ENCODE assay signal across 8 cellular contexts in the genomic region with DNA sequence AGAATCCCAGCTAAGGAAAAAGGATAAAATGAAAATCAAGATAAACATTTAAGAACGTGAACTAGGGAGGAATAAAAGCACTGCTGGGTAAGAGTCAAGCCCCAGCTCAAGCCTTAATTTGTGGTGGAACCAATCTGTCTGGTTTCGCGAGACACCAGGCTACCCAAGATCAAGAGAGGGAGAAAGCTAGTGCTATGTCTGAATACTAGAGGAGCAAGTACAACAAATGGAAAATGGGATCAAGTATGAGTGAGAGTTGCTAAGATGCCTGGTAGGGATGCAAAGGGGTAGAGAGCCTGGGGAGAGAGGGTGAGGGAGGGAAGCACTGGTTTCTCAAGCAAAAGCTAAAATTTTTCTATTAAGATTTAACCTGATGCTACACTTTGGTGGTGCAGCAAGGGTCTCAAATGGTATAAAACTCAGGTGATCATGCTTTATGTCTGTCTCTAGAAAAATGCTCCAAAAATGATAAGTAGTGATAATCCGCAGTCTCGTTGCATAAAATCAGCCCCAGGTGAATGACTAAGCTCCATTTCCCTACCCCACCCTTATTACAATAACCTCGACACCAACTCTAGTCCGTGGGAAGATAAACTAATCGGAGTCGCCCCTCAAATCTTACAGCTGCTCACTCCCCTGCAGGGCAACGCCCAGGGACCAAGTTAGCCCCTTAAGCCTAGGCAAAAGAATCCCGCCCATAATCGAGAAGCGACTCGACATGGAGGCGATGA. TPM values are rescaled to one million over a fixed set of nuclear protein-coding genes. Genes with fewer than 3 reads are reported as not detected.
DNase-seq lines count a peak whose midpoint lies in the region; ATAC-seq, FAIRE-seq and TF ChIP-seq lines count a peak whose summit lies in the region.

No MANE protein-coding gene starts in this region.

- no peak for FAIRE-seq in GM12891 (lab: Jason Lieb, UNC)

- peaks cover 65% of the 10 kb centered on the region for H4K20me1 ChIP-seq in SU-DHL-6 (ENCODE audit: low read depth, low read length)

- TF ChIP-seq CTCF in SU-DHL-6 (IDR thresholded peaks at IDR 0.05; ENCODE audit: insufficient read depth, low read length, poor library complexity, severe bottlenecking) (no peak), fibroblast of mammary gland (conservative IDR thresholded peaks at IDR 0.05; ENCODE audit: control insufficient read depth, insufficient read depth, low read depth, low read length) (no peak), retinal pigment epithelial cell (conservative IDR thresholded peaks at IDR 0.05; ENCODE audit: low read depth, low read length) (no peak)

- peaks cover 91% of the 10 kb centered on the region for H3K79me2 ChIP-seq in SU-DHL-6 (ENCODE audit: insufficient read depth, low read length)

- peaks cover 18% of the 10 kb centered on the region for H3F3A ChIP-seq in SU-DHL-6 (ENCODE audit: insufficient read depth)

- peak overlapping the region; percentile 73 for H3K4me2 ChIP-seq in SU-DHL-6 (ENCODE audit: low read depth, low read length, poor library complexity, severe bottlenecking)

- H3K36me3 ChIP-seq in SU-DHL-6 (ENCODE audit: low read length) = peaks cover 39% of the 10 kb centered on the region

- 0 out of 2 replicates have a peak, but pooled peaks have one; percentile 32 for TF ChIP-seq POLR2A in GM12891 (IDR thresholded peaks at IDR 0.05; ENCODE audit: low read depth, low read length)

- H3K4me3 ChIP-seq in SU-DHL-6 (ENCODE audit: insufficient read depth, low read length, poor library complexity, severe bottlenecking) = peak overlapping the region; percentile 65
- H3K4me3 ChIP-seq in fibroblast of mammary gland (ENCODE audit: control insufficient read depth, low read depth, low read length) = peak overlapping the region; percentile 87
- peak overlapping the region; percentile 88 for H3K4me3 ChIP-seq in retinal pigment epithelial cell (ENCODE audit: low read length)

- H3K9me2 ChIP-seq in SU-DHL-6 (replicated peaks; ENCODE audit: insufficient read depth, low read length) = no peaks in the 10 kb centered on the region

- H3K9me3 ChIP-seq in SU-DHL-6 (ENCODE audit: insufficient read depth, low read length) = no peaks in the 10 kb centered on the region

- H3K27me3 ChIP-seq in SU-DHL-6 (ENCODE audit: low read length) = no peaks in the 10 kb centered on the region

- ATAC-seq in GM19328 (IDR thresholded peaks at IDR 0.05; ENCODE audit: unreplicated experiment) = no peak
- no peak for ATAC-seq in GM21360 (IDR thresholded peaks at IDR 0.05; ENCODE audit: unreplicated experiment)

- H2AFZ ChIP-seq in SU-DHL-6 (ENCODE audit: low read depth, low read length, severe bottlenecking) = no peak overlapping the region

- peak overlapping the region; percentile 87 for H3K27ac ChIP-seq in SU-DHL-6 (ENCODE audit: low read depth, low read length)

- no peak for DNase-seq in GM12891 (ENCODE audit: insufficient read length, low spot score)
- DNase-seq in fibroblast of mammary gland (ENCODE audit: low read depth) = no peak
- no peak for DNase-seq in retinal pigment epithelial cell (ENCODE audit: low read depth)
- no peak for DNase-seq in NCI-H187 treated with DMSO at 0.1 percent for 48 hours (lab: John Stamatoyannopoulos, UW)
- DNase-seq in NCI-H2171 treated with DMSO at 0.1 percent for 48 hours (lab: John Stamatoyannopoulos, UW) = no peak

- peak overlapping the region; percentile 77 for H3K9ac ChIP-seq in SU-DHL-6 (ENCODE audit: low read length)

TF ChIP-seq in GM12891, 5 proteins besides CTCF, POLR2A, EP300 and RAD21:
- TF ChIP-seq POLR2AphosphoS5 (IDR thresholded peaks at IDR 0.05; ENCODE audit: low read depth, low read length) (no peak; the same call in 1 of the 2 replicates), TAF1 (IDR thresholded peaks at IDR 0.05; ENCODE audit: low read depth, low read length) (peak; percentile 54; the same call in 1 of the 2 replicates), POU2F2 (IDR thresholded peaks at IDR 0.05; ENCODE audit: low read depth, low read length) (no peak), SPI1 (IDR thresholded peaks at IDR 0.05; ENCODE audit: low read depth, low read length) (no peak)

RNA-seq across cellular contexts. Expression of a gene that starts 1.7 kb away (rescaled TPM):
- polyA plus RNA-seq in GM12891 (2012; ENCODE audit: low read depth, missing spikeins) = 36.4 TPM

RNA-seq across cellular contexts. Expression of a gene that starts 32.9 kb away (rescaled TPM):
- polyA plus RNA-seq in GM12891 (2012; ENCODE audit: low read depth, missing spikeins) = 37.6 TPM
